Comparison of ENCODE assay signal across 2 cellular contexts in the genomic region with DNA sequence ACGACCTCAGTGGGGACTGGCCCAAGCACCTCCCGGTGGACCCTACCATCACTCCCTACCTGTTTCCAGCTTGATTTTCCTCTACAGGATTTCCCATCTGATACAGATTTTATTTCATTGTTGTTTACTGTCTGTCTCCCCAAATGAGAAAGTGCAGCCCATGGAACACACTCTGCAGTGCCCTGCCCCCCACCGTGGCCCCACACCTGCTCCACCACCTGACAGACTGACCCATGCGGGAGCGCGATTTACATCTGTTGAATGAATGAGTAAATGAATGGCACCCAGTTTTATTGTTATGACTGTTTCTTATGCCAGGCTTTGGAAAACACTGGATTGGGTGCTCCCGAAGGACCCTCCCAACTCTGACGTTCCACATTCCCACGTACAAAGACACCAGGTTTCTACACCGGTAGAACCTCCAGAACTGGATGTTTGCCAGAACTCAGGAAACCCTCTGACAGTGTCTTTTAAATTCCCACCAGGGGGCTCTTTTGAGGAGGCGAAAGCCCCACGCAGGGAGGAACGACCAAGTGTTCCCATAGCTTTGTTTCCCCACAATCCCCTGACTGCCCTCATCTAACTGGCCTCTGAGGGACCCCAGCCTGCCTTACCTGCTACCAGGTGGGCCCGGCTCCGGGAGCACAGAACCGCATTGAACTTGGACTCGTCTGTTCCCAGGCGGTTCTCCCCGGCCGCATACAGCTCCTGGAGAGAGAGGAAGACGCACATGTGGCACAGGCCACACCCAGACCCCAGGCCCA.
TF ChIP-seq lines count a peak whose summit lies in the region.

No MANE protein-coding gene starts in this region.

TF ChIP-seq in HepG2, 621 proteins besides CTCF, POLR2A, EP300 and RAD21:
- TF ChIP-seq STAG1 (CRISPR knock-in tag; IDR thresholded peaks at IDR 0.05): peak; percentile 39
- TF ChIP-seq SMC3 (IDR thresholded peaks at IDR 0.05; ENCODE audit: low read length): peak; percentile 61; the same call in 1 of the 2 replicates
- no peak for TF ChIP-seq MEIS2 (CRISPR knock-in tag; IDR thresholded peaks at IDR 0.05)
TF ChIP-seq in HepG2: peak in this region for 2.

TF ChIP-seq in GM12891, 5 proteins besides CTCF, POLR2A, EP300 and RAD21:
- TF ChIP-seq POU2F2 (IDR thresholded peaks at IDR 0.05; ENCODE audit: low read depth, low read length) (no peak), SPI1 (IDR thresholded peaks at IDR 0.05; ENCODE audit: low read depth, low read length) (no peak), PAX5 (IDR thresholded peaks at IDR 0.05; ENCODE audit: insufficient read depth, low read length, severe bottlenecking) (no peak), TAF1 (IDR thresholded peaks at IDR 0.05; ENCODE audit: low read depth, low read length) (no peak), POLR2AphosphoS5 (IDR thresholded peaks at IDR 0.05; ENCODE audit: low read depth, low read length) (no peak)
